8 cellular contexts compared by ENCODE assay signal in the genomic region with DNA sequence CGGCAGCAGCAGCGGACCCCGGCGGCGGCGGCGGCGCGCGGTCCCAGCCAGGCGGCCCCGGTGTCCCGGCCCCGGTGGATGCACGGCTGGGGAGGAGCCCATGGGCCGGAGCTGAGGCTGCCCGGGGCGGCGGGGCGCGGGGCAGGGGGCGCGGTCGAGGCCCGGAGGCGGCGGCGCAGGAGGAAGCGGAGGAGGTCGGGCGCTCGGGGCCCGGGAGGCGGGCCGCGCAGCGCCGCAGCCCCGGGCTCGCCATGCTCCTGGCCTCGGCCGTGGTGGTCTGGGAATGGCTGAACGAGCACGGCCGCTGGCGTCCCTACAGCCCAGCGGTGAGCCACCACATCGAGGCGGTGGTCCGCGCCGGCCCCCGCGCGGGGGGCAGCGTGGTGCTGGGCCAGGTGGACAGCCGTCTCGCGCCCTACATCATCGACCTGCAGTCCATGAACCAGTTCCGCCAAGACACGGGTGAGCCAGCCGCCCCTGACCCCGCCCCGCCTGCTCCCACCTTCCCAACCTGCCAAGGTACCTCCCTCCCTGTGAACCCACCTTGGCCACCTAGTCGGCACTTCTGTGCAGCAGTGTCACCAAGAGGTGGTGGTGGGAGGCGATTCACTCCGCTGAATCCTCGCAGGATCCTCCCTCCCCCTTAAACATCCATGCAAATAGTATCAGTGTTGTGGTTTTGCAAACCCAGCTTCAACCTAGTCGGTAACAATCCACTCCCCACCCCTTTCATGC. TPM values are rescaled to one million over a fixed set of nuclear protein-coding genes. Genes with fewer than 3 reads are reported as not detected.
DNase-seq lines count a peak whose midpoint lies in the region; ATAC-seq and TF ChIP-seq lines count a peak whose summit lies in the region.

No MANE protein-coding gene starts in this region.

- peak overlapping the region; percentile 58 for H2AFZ ChIP-seq in neural cell (ENCODE audit: low read depth, low read length)

- peak overlapping the region; percentile 51 to 74 (median 70) for H3K27ac ChIP-seq in esophagus muscularis mucosa (replicated peaks in 1 of 4)
- peak overlapping the region; percentile 99 for H3K27ac ChIP-seq in neural cell (ENCODE audit: low read length)

- H3K36me3 Mint-ChIP-seq in Caco-2 (ENCODE audit: insufficient read depth, unreplicated experiment): peaks cover 35% of the 10 kb centered on the region
- no peaks in the 10 kb centered on the region for H3K36me3 Mint-ChIP-seq in activated CD4-positive, alpha-beta memory T cell treated with anti-CD3 and anti-CD28 coated beads, Interleukin-2, amount 10 ng/mL, durations not matched to agents 7 days and 5 days (ENCODE audit: low read depth)

- peaks cover 20% of the 10 kb centered on the region for H3K4me1 Mint-ChIP-seq in Caco-2 (ENCODE audit: low read depth, unreplicated experiment)
- H3K4me1 Mint-ChIP-seq in activated CD4-positive, alpha-beta memory T cell treated with anti-CD3 and anti-CD28 coated beads, Interleukin-2, amount 10 ng/mL, durations not matched to agents 7 days and 5 days: peaks cover 7% of the 10 kb centered on the region

- H3K9me3 ChIP-seq in Caco-2 (no peaks in the 10 kb centered on the region), esophagus muscularis mucosa (no peaks in the 10 kb centered on the region), neural cell (ENCODE audit: low read length) (no peaks in the 10 kb centered on the region)

- H3K36me3 ChIP-seq in Caco-2 (ENCODE audit: control insufficient read depth, insufficient read depth, low read length) (peaks cover 5% of the 10 kb centered on the region; the same call in 1 of the 2 replicates), esophagus muscularis mucosa (no peaks in the 10 kb centered on the region), neural cell (ENCODE audit: insufficient read depth, low read length) (no peaks in the 10 kb centered on the region)

- H3K9me2 ChIP-seq in neural cell (ENCODE audit: insufficient read depth, low read length): no peaks in the 10 kb centered on the region

- H3K27me3 ChIP-seq in Caco-2 (replicated peaks; ENCODE audit: control insufficient read depth, insufficient read depth, low read length) (no peaks in the 10 kb centered on the region), esophagus muscularis mucosa (peaks cover 0 to 10% (median 5%) of the 10 kb centered on the region in 4 donors), neural cell (ENCODE audit: insufficient read depth, low read depth, low read length) (no peaks in the 10 kb centered on the region)

- H3K4me2 ChIP-seq in neural cell (ENCODE audit: low read length): peak overlapping the region; percentile 85

- POLR2A ChIA-PET in Caco-2 (lab: Charles Lee): interaction anchor here (1.0 to 1.9 kb wide), 6 partner anchors 10 to 65 kb away, joined by 3 to 56 read pairs (median 8); a partner anchor contains a TSS
- POLR2A ChIA-PET in activated CD4-positive, alpha-beta memory T cell treated with anti-CD3 and anti-CD28 coated beads, Interleukin-2, amount 10 ng/mL, durations not matched to agents 7 days and 5 days (lab: Charles Lee): interaction anchor here (0.8 to 3.0 kb wide), 4 partner anchors 14 to 65 kb away, joined by 3 to 14 read pairs (median 3); a partner anchor contains a TSS

- peak; percentile 77 to 85 for DNase-seq in Caco-2
- no peak for DNase-seq in activated CD4-positive, alpha-beta memory T cell treated with anti-CD3 and anti-CD28 coated beads, Interleukin-2, amount 10 ng/mL, durations not matched to agents 7 days and 5 days
- peak; percentile 86 for DNase-seq in esophagus muscularis mucosa (ENCODE audit: extremely low spot score)
- DNase-seq in NCI-H2081 treated with DMSO at 0.1 percent for 48 hours (lab: John Stamatoyannopoulos, UW): no peak
- DNase-seq in globus pallidus (ENCODE audit: low spot score): no peak

- peak overlapping the region; percentile 74 for H3K4me3 Mint-ChIP-seq in Caco-2 (ENCODE audit: unreplicated experiment)
- peak overlapping the region; percentile 73 for H3K4me3 Mint-ChIP-seq in activated CD4-positive, alpha-beta memory T cell treated with anti-CD3 and anti-CD28 coated beads, Interleukin-2, amount 10 ng/mL, durations not matched to agents 7 days and 5 days

- TF ChIP-seq EP300 in esophagus muscularis mucosa (IDR thresholded peaks at IDR 0.05): no peak
- TF ChIP-seq EP300 in neural cell (conservative IDR thresholded peaks at IDR 0.05; ENCODE audit: poor library complexity, severe bottlenecking): no peak

- H3K79me2 ChIP-seq in neural cell (replicated peaks; ENCODE audit: insufficient read depth, low read length): peaks cover 41% of the 10 kb centered on the region

- H3K9ac ChIP-seq in neural cell (ENCODE audit: low read length): peak overlapping the region; percentile 99

- ATAC-seq in GM19397 (IDR thresholded peaks at IDR 0.05; ENCODE audit: unreplicated experiment): peak; percentile 41
- ATAC-seq in HG03439 (IDR thresholded peaks at IDR 0.05; ENCODE audit: unreplicated experiment): peak; percentile 28

- peak overlapping the region; percentile 73 for H3K27ac Mint-ChIP-seq in Caco-2 (ENCODE audit: unreplicated experiment)
- no peak overlapping the region for H3K27ac Mint-ChIP-seq in activated CD4-positive, alpha-beta memory T cell treated with anti-CD3 and anti-CD28 coated beads, Interleukin-2, amount 10 ng/mL, durations not matched to agents 7 days and 5 days

- H3K27me3 Mint-ChIP-seq in Caco-2 (ENCODE audit: insufficient read depth, unreplicated experiment): no peaks in the 10 kb centered on the region
- peaks cover 24% of the 10 kb centered on the region for H3K27me3 Mint-ChIP-seq in activated CD4-positive, alpha-beta memory T cell treated with anti-CD3 and anti-CD28 coated beads, Interleukin-2, amount 10 ng/mL, durations not matched to agents 7 days and 5 days

- H3K4me1 ChIP-seq in Caco-2 (peaks cover 21% of the 10 kb centered on the region), esophagus muscularis mucosa (peaks cover 9 to 38% (median 25%) of the 10 kb centered on the region in 4 donors)

- intact Hi-C loops in Caco-2 (cut with micrococcal nuclease; ENCODE audit: unreplicated experiment): loop anchor here (10.0 kb wide), 2 partner anchors 382 to 582 kb away; a partner anchor contains a TSS
- intact Hi-C loops in esophagus muscularis mucosa (cut with DNase I): loop anchor here (10.0 kb wide), 1 partner anchor 262 kb away; a partner anchor contains a TSS

- no peak for TF ChIP-seq CTCF in Caco-2 (IDR thresholded peaks at IDR 0.05; ENCODE audit: insufficient read depth in 1 of 2, low read depth in 1 of 2, low read length in 1 of 2, severe bottlenecking in 1 of 2, unreplicated experiment in 1 of 2)
- TF ChIP-seq CTCF in esophagus muscularis mucosa (IDR thresholded peaks at IDR 0.05): no peak
- TF ChIP-seq CTCF in neural cell (IDR thresholded peaks at IDR 0.05; ENCODE audit: poor library complexity, severe bottlenecking): no peak

- WGBS in esophagus muscularis mucosa: 0% methylated on average over 11 of the region's 70 CpGs

- TF ChIP-seq POLR2A in esophagus muscularis mucosa (IDR thresholded peaks at IDR 0.05; ENCODE audit: low read depth): no peak

- peaks cover 10% of the 10 kb centered on the region for H3K9me3 Mint-ChIP-seq in Caco-2 (ENCODE audit: unreplicated experiment)
- H3K9me3 Mint-ChIP-seq in activated CD4-positive, alpha-beta memory T cell treated with anti-CD3 and anti-CD28 coated beads, Interleukin-2, amount 10 ng/mL, durations not matched to agents 7 days and 5 days: no peaks in the 10 kb centered on the region

- no TSS peak for BruUV-seq in Caco-2 (replicated peaks; lab: Mats Ljungman, UMichigan)

- no peaks in the 10 kb centered on the region for H4K20me1 ChIP-seq in neural cell (ENCODE audit: insufficient read depth)

- no peak for TF ChIP-seq RAD21 in neural cell (conservative IDR thresholded peaks at IDR 0.05)

- H3K4me3 ChIP-seq in Caco-2 (ENCODE audit: low read depth, low read length) (peak overlapping the region; percentile 52), esophagus muscularis mucosa (peak overlapping the region; percentile 64 to 87 (median 74)), neural cell (ENCODE audit: low read length) (peak overlapping the region; percentile 94)

- peaks cover 12% of the 10 kb centered on the region for H3F3A ChIP-seq in neural cell (ENCODE audit: insufficient read depth, low read length, poor library complexity, severe bottlenecking)

- CTCF ChIA-PET in Caco-2 (lab: Charles Lee): interaction anchor here (0.6 to 6.1 kb wide), 13 partner anchors 10 to 121 kb away, joined by 3 to 304 read pairs (median 6); no protein-coding TSS in a partner anchor
- CTCF ChIA-PET in activated CD4-positive, alpha-beta memory T cell treated with anti-CD3 and anti-CD28 coated beads, Interleukin-2, amount 10 ng/mL, durations not matched to agents 7 days and 5 days (lab: Charles Lee): interaction anchor here (0.7 to 7.2 kb wide), 37 partner anchors 8 to 597 kb away, joined by 3 to 105 read pairs (median 5); a partner anchor contains a TSS

TF ChIP-seq in neural cell, 6 proteins besides CTCF, POLR2A, EP300 and RAD21 (continues in another document):
- TF ChIP-seq MXI1 (conservative IDR thresholded peaks at IDR 0.05; ENCODE audit: poor library complexity, severe bottlenecking): no peak

RNA-seq across cellular contexts. Expression of a gene that starts 0.6 kb away (rescaled TPM):
- total RNA-seq in Caco-2 (2022) (85.6 and 96.7 TPM in 2 replicates), esophagus muscularis mucosa (1 to 10 TPM; 3.1 to 8.8 (median 4.5) TPM)
- under 1 TPM; 0.30 to 0.48 TPM for total RNA-seq in activated CD4-positive, alpha-beta memory T cell treated with anti-CD3 and anti-CD28 coated beads, Interleukin-2, amount 10 ng/mL, durations not matched to agents 7 days and 5 days
- polyA plus RNA-seq in neural cell: 31.4 and 37.7 TPM in 2 replicates
- 51.9 and 52.6 TPM in 2 replicates for polyA minus RNA-seq in neural cell

RNA-seq across cellular contexts. Expression of a gene that starts 29.9 kb away (rescaled TPM):
- total RNA-seq in Caco-2 (2022) (76.1 and 78.8 TPM in 2 replicates), esophagus muscularis mucosa (10 to 100 TPM in 3 of 4 donors, 1 to 10 TPM in 1; 8.9 to 22.4 (median 17.6) TPM)
- total RNA-seq in activated CD4-positive, alpha-beta memory T cell treated with anti-CD3 and anti-CD28 coated beads, Interleukin-2, amount 10 ng/mL, durations not matched to agents 7 days and 5 days: 100 to 1,000 TPM; 136 to 141 TPM
- polyA plus RNA-seq in neural cell: 0.88 and 3.2 TPM in 2 replicates
- 0.12 TPM in 1 of 2 replicates, not detected in the other for polyA minus RNA-seq in neural cell

RNA-seq across cellular contexts. Expression of a gene that starts 40.2 kb away (rescaled TPM):
- total RNA-seq in Caco-2 (2022) (not detected in 2 replicates), esophagus muscularis mucosa (10 to 100 TPM; 10.1 to 36.1 (median 14.8) TPM)
- total RNA-seq in activated CD4-positive, alpha-beta memory T cell treated with anti-CD3 and anti-CD28 coated beads, Interleukin-2, amount 10 ng/mL, durations not matched to agents 7 days and 5 days: not detected
- polyA plus RNA-seq in neural cell: 0.21 TPM in 1 of 2 replicates, not detected in the other
- polyA minus RNA-seq in neural cell: not detected in 2 replicates

Comparison
In these comparisons a context has a peak if more than half of its experiments do, and no peak if none do; other contexts are left out.
1. DNase-seq: peak in Caco-2 (2 of 2) and esophagus muscularis mucosa (single experiment); none in activated CD4-positive, alpha-beta memory T cell treated with anti-CD3 and anti-CD28 coated beads, Interleukin-2, amount 10 ng/mL, durations not matched to agents 7 days and 5 days (single experiment), NCI-H2081 treated with DMSO at 0.1 percent for 48 hours (single experiment) and globus pallidus (single experiment).
2. RNA of a gene that starts 40.2 kb away (total RNA-seq): 10.1 to 36.1 TPM in esophagus muscularis mucosa; not detected in Caco-2 and not detected in activated CD4-positive, alpha-beta memory T cell treated with anti-CD3 and anti-CD28 coated beads, Interleukin-2, amount 10 ng/mL, durations not matched to agents 7 days and 5 days; every median in the first group is over 10 times any median in the second.
3. Peak in every context shown above with its lines, with median percentiles within 50 percentile points of each other: H3K4me3 ChIP-seq.